Comparison of ENCODE assay signal across 22 cellular contexts in the genomic region with DNA sequence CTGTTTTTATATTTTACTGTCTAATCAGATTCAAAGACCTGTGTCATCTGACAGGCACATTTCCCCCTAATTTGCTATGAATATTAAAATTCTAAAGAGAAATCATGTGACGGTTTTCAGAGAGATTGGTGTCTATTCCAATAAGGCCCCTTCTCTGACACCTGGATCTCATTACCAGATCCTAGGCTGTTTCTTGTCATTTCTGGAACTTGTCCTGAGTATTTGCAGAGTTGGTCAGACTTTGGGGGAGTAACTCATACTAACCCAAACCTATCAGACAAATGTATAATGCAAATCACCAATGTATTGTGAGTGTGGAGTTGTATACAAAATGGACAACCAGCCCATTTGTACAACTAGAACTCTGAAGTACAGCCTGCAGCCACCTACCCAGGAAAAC. TPM values are rescaled to one million over a fixed set of nuclear protein-coding genes. Genes with fewer than 3 reads are reported as not detected.
"Had no signal": no experiment of that assay in that cellular context is flagged by ENCODE, and none has a peak within 500 bp of the region (broad histone marks: within the 10 kb centered on the region; RNA-seq: fewer than 3 reads in every experiment).

No MANE protein-coding gene starts in this region.

- H3K36me3 ChIP-seq: esophagus muscularis mucosa, gastrocnemius medialis, heart right ventricle, left lung had no signal

- H3K9me3 ChIP-seq: esophagus muscularis mucosa, gastrocnemius medialis, heart right ventricle, left lung had no signal

- H3K4me3 ChIP-seq: coronary artery, dorsolateral prefrontal cortex, esophagus muscularis mucosa, gastrocnemius medialis, heart right ventricle, left lung, lung had no signal

- H3K27me3 ChIP-seq: dorsolateral prefrontal cortex, gastrocnemius medialis, left lung had no signal

- H3K27ac ChIP-seq: coronary artery, dorsolateral prefrontal cortex, esophagus muscularis mucosa, gastrocnemius medialis, heart right ventricle, left lung had no signal

- H3K4me1 ChIP-seq: esophagus muscularis mucosa, heart right ventricle, left lung had no signal

- DNase-seq: dermis blood vessel endothelial cell; dorsolateral prefrontal cortex; effector CD4-positive, alpha-beta T cell; effector memory CD4-positive, alpha-beta T cell; foreskin melanocyte; gastrocnemius medialis; glutamatergic neuron; heart right ventricle; hippocampal formation; left cardiac atrium; left lung; left ventricle myocardium superior; mammary epithelial cell; mesendoderm; midbrain; naive thymus-derived CD4-positive, alpha-beta T cell had no signal

RNA-seq across cellular contexts. Expression of gene MYO1G, which starts 29.5 kb away (rescaled TPM):
- total RNA-seq: epithelial cell of proximal tubule, glomerular endothelial cell had no signal
- polyA plus RNA-seq: endothelial cell of umbilical vein had no signal
